ENCODE assay signal across 12 cellular contexts in the genomic region with DNA sequence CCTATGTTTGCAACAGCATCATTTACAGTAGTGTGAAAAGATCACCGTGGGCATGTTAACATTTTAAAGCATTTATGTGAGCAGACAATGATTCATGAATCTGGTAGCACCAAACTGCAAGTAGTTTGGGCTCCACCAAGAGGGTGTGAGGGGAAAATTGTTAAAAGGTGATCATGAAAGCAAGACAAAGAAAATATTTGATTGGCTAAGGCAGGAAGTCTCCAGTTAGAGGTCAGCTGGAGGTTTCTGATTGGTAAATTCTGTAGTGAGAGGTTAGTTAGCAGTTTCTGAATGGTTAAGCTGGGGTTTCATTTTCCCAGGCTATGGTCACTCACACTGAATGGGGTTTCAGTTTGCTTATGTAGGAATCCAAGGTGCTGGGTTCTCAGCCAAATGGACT. TPM values are rescaled to one million over a fixed set of nuclear protein-coding genes. Genes with fewer than 3 reads are reported as not detected.
A peak's percentile ranks its signal among the peaks of the same experiment; 100 is the strongest.
DNase-seq lines count a peak whose midpoint lies in the region; ATAC-seq and TF ChIP-seq lines count a peak whose summit lies in the region.
"Had no signal": no experiment of that assay in that cellular context is flagged by ENCODE, and none has a peak within 500 bp of the region (broad histone marks: within the 10 kb centered on the region; RNA-seq: fewer than 3 reads in every experiment).

No MANE protein-coding gene starts in this region.

- no peaks in the 10 kb centered on the region for H3K79me2 ChIP-seq in hepatocyte

- peaks cover 5% of the 10 kb centered on the region for H3K4me1 Mint-ChIP-seq in activated naive CD8-positive, alpha-beta T cell treated with anti-CD3 and anti-CD28 coated beads, Interleukin-2, amount 10 ng/mL, durations not matched to agents 7 days and 5 days
- peaks cover 12% of the 10 kb centered on the region for H3K4me1 Mint-ChIP-seq in activated naive CD8-positive, alpha-beta T cell treated with anti-CD3 and anti-CD28 coated beads for 36 hours

- H3K9me2 ChIP-seq in hepatocyte (replicated peaks; ENCODE audit: insufficient read depth): no peaks in the 10 kb centered on the region

- H3K27me3 ChIP-seq in hepatocyte: peaks cover 11% of the 10 kb centered on the region
- H3K27me3 ChIP-seq: BLaER1 treated with 17β-estradiol and CSF1 and Interleukin-3, amounts not matched to agents 10 nM and 100 nM had no signal

- no peak overlapping the region for H2AFZ ChIP-seq in hepatocyte

- no peaks in the 10 kb centered on the region for H3K9me3 ChIP-seq in hepatocyte (ENCODE audit: low read depth)
- H3K9me3 ChIP-seq: BLaER1 treated with 17β-estradiol and CSF1 and Interleukin-3, amounts not matched to agents 10 nM and 100 nM had no signal

- H3K9me3 Mint-ChIP-seq in activated naive CD8-positive, alpha-beta T cell treated with anti-CD3 and anti-CD28 coated beads, Interleukin-2, amount 10 ng/mL, durations not matched to agents 7 days and 5 days: no peaks in the 10 kb centered on the region
- H3K9me3 Mint-ChIP-seq in activated naive CD8-positive, alpha-beta T cell treated with anti-CD3 and anti-CD28 coated beads for 36 hours: no peaks in the 10 kb centered on the region

- DNase-seq in activated naive CD8-positive, alpha-beta T cell treated with anti-CD3 and anti-CD28 coated beads, Interleukin-2, amount 10 ng/mL, durations not matched to agents 7 days and 5 days: no peak
- no peak for DNase-seq in activated naive CD8-positive, alpha-beta T cell treated with anti-CD3 and anti-CD28 coated beads for 36 hours
- DNase-seq in HT-29 (ENCODE audit: low spot score): peak; percentile 76
- DNase-seq in GF-D8 (lab: John Stamatoyannopoulos, UW): no peak
- DNase-seq in GOT3 (lab: John Stamatoyannopoulos, UW): no peak
- no peak for DNase-seq in stimulated activated naive CD4-positive, alpha-beta T cell (lab: John Stamatoyannopoulos, UW)
- no peak for DNase-seq in hepatocyte (ENCODE audit: low spot score)

- ATAC-seq in activated naive CD8-positive, alpha-beta T cell treated with anti-CD3 and anti-CD28 coated beads, Interleukin-2, amount 10 ng/mL, durations not matched to agents 7 days and 5 days (ENCODE audit: low read depth): peak; percentile 66
- peak; percentile 89 for ATAC-seq in HG02610 (IDR thresholded peaks at IDR 0.05; ENCODE audit: unreplicated experiment)

- no peak for TF ChIP-seq CTCF in hepatocyte (IDR thresholded peaks at IDR 0.05; ENCODE audit: poor library complexity)

- 71% methylated on average over 1 of the region's 1 CpG for WGBS in hepatocyte (ENCODE audit: low lambda C conversion rate, missing lambda C conversion rate)

- H3K4me1 ChIP-seq in hepatocyte (ENCODE audit: insufficient read depth): no peaks in the 10 kb centered on the region

- H3K27ac ChIP-seq in hepatocyte: no peak overlapping the region
- H3K27ac ChIP-seq: BLaER1 treated with 17β-estradiol and CSF1 and Interleukin-3, amounts not matched to agents 10 nM and 100 nM; HL-60; skin epidermis had no signal

- no peak overlapping the region for H3K4me3 Mint-ChIP-seq in activated naive CD8-positive, alpha-beta T cell treated with anti-CD3 and anti-CD28 coated beads, Interleukin-2, amount 10 ng/mL, durations not matched to agents 7 days and 5 days
- no peak overlapping the region for H3K4me3 Mint-ChIP-seq in activated naive CD8-positive, alpha-beta T cell treated with anti-CD3 and anti-CD28 coated beads for 36 hours

- H4K20me1 ChIP-seq in hepatocyte (ENCODE audit: insufficient read depth, poor library complexity, severe bottlenecking): no peaks in the 10 kb centered on the region
- H4K20me1 ChIP-seq: BLaER1 treated with 17β-estradiol and CSF1 and Interleukin-3, amounts not matched to agents 10 nM and 100 nM had no signal

- POLR2A ChIA-PET in activated naive CD8-positive, alpha-beta T cell treated with anti-CD3 and anti-CD28 coated beads, Interleukin-2, amount 10 ng/mL, durations not matched to agents 7 days and 5 days (lab: Charles Lee): no interaction called here

- no peak overlapping the region for H3K4me3 ChIP-seq in hepatocyte
- H3K4me3 ChIP-seq: BLaER1 treated with 17β-estradiol and CSF1 and Interleukin-3, amounts not matched to agents 10 nM and 100 nM; skin epidermis had no signal

- H3K4me2 ChIP-seq in hepatocyte: no peak overlapping the region

- H3K27me3 Mint-ChIP-seq in activated naive CD8-positive, alpha-beta T cell treated with anti-CD3 and anti-CD28 coated beads, Interleukin-2, amount 10 ng/mL, durations not matched to agents 7 days and 5 days: peaks cover 12% of the 10 kb centered on the region
- H3K27me3 Mint-ChIP-seq in activated naive CD8-positive, alpha-beta T cell treated with anti-CD3 and anti-CD28 coated beads for 36 hours: peaks cover 29% of the 10 kb centered on the region

- H3K36me3 Mint-ChIP-seq in activated naive CD8-positive, alpha-beta T cell treated with anti-CD3 and anti-CD28 coated beads, Interleukin-2, amount 10 ng/mL, durations not matched to agents 7 days and 5 days: no peaks in the 10 kb centered on the region
- H3K36me3 Mint-ChIP-seq in activated naive CD8-positive, alpha-beta T cell treated with anti-CD3 and anti-CD28 coated beads for 36 hours: no peaks in the 10 kb centered on the region

- H3K36me3 ChIP-seq in hepatocyte (replicated peaks; ENCODE audit: insufficient read depth, low read depth): no peaks in the 10 kb centered on the region
- H3K36me3 ChIP-seq: BLaER1 treated with 17β-estradiol and CSF1 and Interleukin-3, amounts not matched to agents 10 nM and 100 nM had no signal

- H3K27ac Mint-ChIP-seq in activated naive CD8-positive, alpha-beta T cell treated with anti-CD3 and anti-CD28 coated beads, Interleukin-2, amount 10 ng/mL, durations not matched to agents 7 days and 5 days: no peak overlapping the region
- no peak overlapping the region for H3K27ac Mint-ChIP-seq in activated naive CD8-positive, alpha-beta T cell treated with anti-CD3 and anti-CD28 coated beads for 36 hours

RNA-seq across cellular contexts. Expression of a gene that starts 13.5 kb away (rescaled TPM):
- not detected for total RNA-seq in activated naive CD8-positive, alpha-beta T cell treated with anti-CD3 and anti-CD28 coated beads, Interleukin-2, amount 10 ng/mL, durations not matched to agents 7 days and 5 days
- total RNA-seq in activated naive CD8-positive, alpha-beta T cell treated with anti-CD3 and anti-CD28 coated beads for 36 hours: not detected
- total RNA-seq in HT-29 (2014; rRNA removed; shearing (Covaris generic)): not detected in 2 replicates
- total RNA-seq in hepatocyte: 0.80 and 1.2 TPM in 2 replicates
- polyA plus RNA-seq in hepatocyte: 0.25 and 0.33 TPM in 2 replicates
- total RNA-seq: dermis microvascular lymphatic vessel endothelial cell had no signal

RNA-seq across cellular contexts. Expression of a gene that starts 20.9 kb away (rescaled TPM):
- total RNA-seq in activated naive CD8-positive, alpha-beta T cell treated with anti-CD3 and anti-CD28 coated beads, Interleukin-2, amount 10 ng/mL, durations not matched to agents 7 days and 5 days: 100 to 1,000 TPM; 188 to 194 TPM
- total RNA-seq in activated naive CD8-positive, alpha-beta T cell treated with anti-CD3 and anti-CD28 coated beads for 36 hours: 100 to 1,000 TPM; 506 to 523 TPM
- total RNA-seq in HT-29 (2014; rRNA removed; shearing (Covaris generic)): 97.9 and 137 TPM in 2 replicates
- 82.4 and 110 TPM in 2 replicates for total RNA-seq in hepatocyte
- polyA plus RNA-seq in hepatocyte: 57.0 and 60.0 TPM in 2 replicates
